ENCODE assay signal across 16 cellular contexts in genomic region chrX:40147399-40148188, GRCh38. TPM values are rescaled to one million over a fixed set of nuclear protein-coding genes. Genes with fewer than 3 reads are reported as not detected.
A peak's percentile ranks its signal among the peaks of the same experiment; 100 is the strongest.
DNase-seq lines count a peak whose midpoint lies in the region; ATAC-seq and TF ChIP-seq lines count a peak whose summit lies in the region.
"Had no signal": no experiment of that assay in that cellular context is flagged by ENCODE, and none has a peak within 500 bp of the region (broad histone marks: within the 10 kb centered on the region; RNA-seq: fewer than 3 reads in every experiment).

No MANE protein-coding gene starts in this region.

- H3K36me3 Mint-ChIP-seq in Calu3 (ENCODE audit: insufficient read depth, unreplicated experiment) = peaks cover 4% of the 10 kb centered on the region
- H3K36me3 Mint-ChIP-seq in endothelial cell (ENCODE audit: low read depth, unreplicated experiment) = no peaks in the 10 kb centered on the region
- H3K36me3 Mint-ChIP-seq: activated CD8-positive, alpha-beta memory T cell treated with anti-CD3 and anti-CD28 coated beads, Interleukin-2, amount 10 ng/mL, durations not matched to agents 7 days and 5 days had no signal

- H3K9me3 Mint-ChIP-seq in Calu3 (ENCODE audit: low read depth, unreplicated experiment) = no peaks in the 10 kb centered on the region
- no peaks in the 10 kb centered on the region for H3K9me3 Mint-ChIP-seq in endothelial cell (ENCODE audit: unreplicated experiment)

- DNase-seq in Calu3 (no peak), endothelial cell (ENCODE audit: low spot score) (peak; percentile 14), neuronal stem cell (ENCODE audit: low spot score) (no peak), NCI-H69 (lab: John Stamatoyannopoulos, UW) (no peak), dorsolateral prefrontal cortex (no peak)
- DNase-seq: activated CD4-positive, CD25-positive, alpha-beta regulatory T cell treated with anti-CD3 and anti-CD28 coated beads, Interleukin-2, amount 50 U/mL, for 72 hours; activated CD8-positive, alpha-beta memory T cell treated with anti-CD3 and anti-CD28 coated beads, Interleukin-2, amount 10 ng/mL, durations not matched to agents 7 days and 5 days; cortex of kidney; DMS 273 treated with DMSO at 0.1 percent for 48 hours; NCI-H1694; NCI-H345; SHP77; T-helper 17 cell had no signal

- H3K4ac ChIP-seq in neuronal stem cell (ENCODE audit: low read length) = no peak overlapping the region

- H2BK12ac ChIP-seq in neuronal stem cell (ENCODE audit: low read length) = no peak overlapping the region

- BruUV-seq in Calu3 (replicated peaks; lab: Mats Ljungman, UMichigan) = no TSS peak

- H3K27me3 Mint-ChIP-seq in Calu3 (ENCODE audit: unreplicated experiment) (no peaks in the 10 kb centered on the region), endothelial cell (ENCODE audit: unreplicated experiment) (peaks cover 2% of the 10 kb centered on the region)
- H3K27me3 Mint-ChIP-seq: T-helper 17 cell had no signal

- H3K4me3 ChIP-seq in HUES6 (ENCODE audit: low read depth, low read length) (peak overlapping the region; percentile 61), neuronal stem cell (ENCODE audit: low read length in 2 of 2) (no peak overlapping the region), dorsolateral prefrontal cortex (peak overlapping the region in 1 of 59 donors; percentile 66)

- peak overlapping the region; percentile 75 for H2BK15ac ChIP-seq in neuronal stem cell (ENCODE audit: low read length)

- peaks cover 60% of the 10 kb centered on the region for H3K4me1 ChIP-seq in HUES6 (ENCODE audit: control insufficient read depth, insufficient read depth, low read length)
- H3K4me1 ChIP-seq in neuronal stem cell (ENCODE audit: control insufficient read depth in 2 of 2, insufficient read depth in 1 of 2, low read depth in 1 of 2, low read length in 2 of 2) = peaks cover 9 to 17% of the 10 kb centered on the region in 2 donors

- H3K9ac ChIP-seq in HUES6 (ENCODE audit: low read length) = peak overlapping the region; percentile 40
- H3K9ac ChIP-seq in neuronal stem cell (ENCODE audit: low read depth, low read length, poor library complexity) = no peak overlapping the region

- intact Hi-C loops in Calu3 (cut with micrococcal nuclease; ENCODE audit: unreplicated experiment) = no loop called here
- intact Hi-C loops in dorsolateral prefrontal cortex (cut with DNase I) = no loop called here

- H2AK5ac ChIP-seq in neuronal stem cell (ENCODE audit: low read depth, low read length) = peak overlapping the region; percentile 53

- CTCF ChIA-PET in Calu3 (lab: Charles Lee) = no interaction called here

- H3K14ac ChIP-seq in neuronal stem cell (ENCODE audit: low read length) = no peak overlapping the region

- no peak overlapping the region for H2BK120ac ChIP-seq in neuronal stem cell (ENCODE audit: low read depth, low read length)

- H2BK5ac ChIP-seq in neuronal stem cell (ENCODE audit: low read length) = no peak overlapping the region

- H3K9me3 ChIP-seq in HUES6 (ENCODE audit: control insufficient read depth, insufficient read depth, low read depth, low read length) (no peaks in the 10 kb centered on the region), neuronal stem cell (replicated peaks in 1 of 2; ENCODE audit: control insufficient read depth in 2 of 2, insufficient read depth in 1 of 2, low read depth in 1 of 2, low read length in 2 of 2) (no peaks in the 10 kb centered on the region)

- WGBS in neuronal stem cell (ENCODE audit: extremely low coverage in 2 of 2, insufficient read length in 2 of 2, insufficient replicate concordance in 1 of 2), 2 donors = no CpG with 5 or more reads among the region's 46 CpGs

- H3K27ac Mint-ChIP-seq in Calu3 (ENCODE audit: unreplicated experiment) = no peak overlapping the region
- H3K27ac Mint-ChIP-seq in endothelial cell (ENCODE audit: unreplicated experiment) = no peak overlapping the region
- H3K27ac Mint-ChIP-seq: activated CD8-positive, alpha-beta memory T cell treated with anti-CD3 and anti-CD28 coated beads, Interleukin-2, amount 10 ng/mL, durations not matched to agents 7 days and 5 days; T-helper 17 cell had no signal

- ATAC-seq in GM21737 (IDR thresholded peaks at IDR 0.05; ENCODE audit: unreplicated experiment) = no peak
- ATAC-seq in GM21360 (IDR thresholded peaks at IDR 0.05; ENCODE audit: unreplicated experiment) = no peak

- H3K4me1 Mint-ChIP-seq in Calu3 (ENCODE audit: low read depth, unreplicated experiment) (peaks cover under 1% of the 10 kb centered on the region), endothelial cell (ENCODE audit: unreplicated experiment) (peaks cover 43% of the 10 kb centered on the region)

- no peak overlapping the region for H4K8ac ChIP-seq in neuronal stem cell (ENCODE audit: low read depth, low read length)

- H3K79me1 ChIP-seq in neuronal stem cell (ENCODE audit: low read depth, low read length) = no peaks in the 10 kb centered on the region

- peaks cover 97% of the 10 kb centered on the region for H3K27me3 ChIP-seq in HUES6 (ENCODE audit: control insufficient read depth, insufficient read depth, low read length)
- H3K27me3 ChIP-seq in neuronal stem cell (ENCODE audit: control insufficient read depth in 3 of 3, insufficient read depth in 3 of 3, low read depth in 1 of 3, low read length in 3 of 3) = peaks cover 0 to 40% (median 0%) of the 10 kb centered on the region in 3 experiments
- peaks cover 0 to 100% (median 71%) of the 10 kb centered on the region in 45 donors for H3K27me3 ChIP-seq in dorsolateral prefrontal cortex

- no peaks in the 10 kb centered on the region for H3K36me3 ChIP-seq in HUES6 (ENCODE audit: control insufficient read depth, insufficient read depth, low read length)
- no peaks in the 10 kb centered on the region for H3K36me3 ChIP-seq in neuronal stem cell (replicated peaks in 1 of 2; ENCODE audit: control insufficient read depth in 2 of 2, insufficient read depth in 2 of 2, low read length in 2 of 2)

- peak overlapping the region; percentile 64 for H3K18ac ChIP-seq in neuronal stem cell (ENCODE audit: low read length)

- TF ChIP-seq CTCF in Calu3 (IDR thresholded peaks at IDR 0.05; ENCODE audit: unreplicated experiment) (no peak), endothelial cell (IDR thresholded peaks at IDR 0.05; ENCODE audit: unreplicated experiment) (no peak), dorsolateral prefrontal cortex (IDR thresholded peaks at IDR 0.05 in 54 of 56, conservative IDR thresholded peaks at IDR 0.05 in 2 of 56; ENCODE audit: low read depth in 1 of 56, partially characterized antibody in 56 of 56) (no peak)

- H3K27ac ChIP-seq in HUES6 (ENCODE audit: low read depth, low read length) (no peak overlapping the region), neuronal stem cell (replicated peaks; ENCODE audit: low read length) (no peak overlapping the region), dorsolateral prefrontal cortex (no peak overlapping the region)

- peak overlapping the region; percentile 73 for H2AFZ ChIP-seq in neuronal stem cell (ENCODE audit: low read length)

- peak overlapping the region; percentile 14 for H3K4me2 ChIP-seq in neuronal stem cell (ENCODE audit: insufficient read depth, low read length, poor library complexity, severe bottlenecking)

- no peak overlapping the region for H3K23ac ChIP-seq in neuronal stem cell (ENCODE audit: low read depth, low read length, poor library complexity)

- H4K91ac ChIP-seq in neuronal stem cell (ENCODE audit: low read depth, low read length, poor library complexity) = no peak overlapping the region

- H3K4me3 Mint-ChIP-seq in Calu3 (ENCODE audit: low read depth, unreplicated experiment) (peak overlapping the region; percentile 62), endothelial cell (ENCODE audit: unreplicated experiment) (peak overlapping the region; percentile 65)
- H3K4me3 Mint-ChIP-seq: activated CD8-positive, alpha-beta memory T cell treated with anti-CD3 and anti-CD28 coated beads, Interleukin-2, amount 10 ng/mL, durations not matched to agents 7 days and 5 days had no signal

RNA-seq across cellular contexts. Expression of gene BCOR, which starts 49.8 kb away (rescaled TPM):
- total RNA-seq in Calu3 (2022) = 20.6 and 21.1 TPM in 2 replicates
- 34.5 TPM for total RNA-seq in endothelial cell (ENCODE audit: unreplicated experiment)
- polyA plus RNA-seq in neuronal stem cell (2013, experiment 1 of 2) = 5.4 TPM
- 5.2 TPM for polyA plus RNA-seq in neuronal stem cell (2013, experiment 2 of 2)
- total RNA-seq in dorsolateral prefrontal cortex = 10 to 100 TPM; 10.5 to 38.3 (median 19.7) TPM
